Comparison of ENCODE assay signal across 6 cellular contexts in the genomic region with DNA sequence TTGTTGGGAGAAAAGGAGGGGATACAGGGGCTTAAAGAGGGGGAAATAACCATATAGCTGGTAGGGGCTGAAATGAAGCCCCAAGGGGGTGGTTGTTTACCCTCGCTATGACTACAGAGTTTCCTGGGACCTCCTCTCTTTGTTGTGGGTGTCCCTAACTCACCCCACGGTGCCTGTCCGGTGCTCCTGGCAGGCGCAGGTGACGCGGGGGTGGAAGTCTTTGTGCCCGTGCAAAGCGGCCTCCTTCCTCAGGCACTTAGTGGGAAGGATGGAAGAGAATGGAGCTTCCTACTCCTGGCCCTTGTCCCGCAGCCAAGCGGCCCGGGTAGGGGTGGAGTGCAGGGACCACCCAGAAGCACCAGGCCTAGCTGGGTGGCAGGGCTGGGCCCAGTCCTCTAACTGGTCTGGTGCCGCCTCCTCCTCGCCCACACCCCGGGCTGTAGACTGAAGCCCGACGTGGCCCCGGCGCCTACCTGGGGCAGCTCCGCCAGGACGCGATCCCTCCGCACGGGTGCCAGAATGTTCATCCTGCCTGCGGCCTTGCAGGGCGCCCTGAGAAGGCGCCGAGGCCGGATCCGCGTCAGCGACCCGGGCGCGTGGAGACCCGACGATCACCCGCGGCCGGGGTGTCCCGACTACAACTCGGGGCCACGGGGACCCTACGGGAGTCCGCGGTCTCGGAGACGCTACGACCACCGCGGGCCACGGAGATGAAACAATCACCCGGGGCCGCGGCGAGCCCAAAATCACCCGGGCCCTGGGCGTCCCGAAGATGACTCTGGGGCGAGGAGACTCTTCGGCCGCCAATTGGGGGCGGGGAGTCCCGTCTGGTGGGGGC. TPM values are rescaled to one million over a fixed set of nuclear protein-coding genes. Genes with fewer than 3 reads are reported as not detected.
DNase-seq lines count a peak whose midpoint lies in the region; ATAC-seq and TF ChIP-seq lines count a peak whose summit lies in the region.

No MANE protein-coding gene starts in this region.

- intact Hi-C loops in stomach (cut with DNase I; ENCODE audit: low total_unique reads): no loop called here

- no peak for TF ChIP-seq POLR2A in stomach (IDR thresholded peaks at IDR 0.05)

- peaks cover 0 to 14% (median 8%) of the 10 kb centered on the region in 3 donors for H3K27me3 ChIP-seq in stomach

- no peak for TF ChIP-seq CTCF in fibroblast of the aortic adventitia (IDR thresholded peaks at IDR 0.05; ENCODE audit: insufficient read depth, low read length)
- no peak for TF ChIP-seq CTCF in stomach (IDR thresholded peaks at IDR 0.05)

- DNase-seq in DMS79 treated with DMSO at 0.1 percent for 48 hours (lab: John Stamatoyannopoulos, UW) (peak; percentile 25), DMS79 (lab: John Stamatoyannopoulos, UW) (no peak), fibroblast of the aortic adventitia (ENCODE audit: low read depth) (peak; percentile 41), stomach (no peak), SHP77 (lab: John Stamatoyannopoulos, UW) (no peak)

- 11 to 21% (median 14%) methylated on average over 27 to 63 of the region's 63 CpGs for WGBS in stomach, 5 donors

- no peak for TF ChIP-seq EP300 in stomach (IDR thresholded peaks at IDR 0.05)

- no peak for ATAC-seq in GM19397 (IDR thresholded peaks at IDR 0.05; ENCODE audit: unreplicated experiment)

- H3K9me3 ChIP-seq in stomach: no peaks in the 10 kb centered on the region

- peak overlapping the region; percentile 99 for H3K4me3 ChIP-seq in fibroblast of the aortic adventitia (ENCODE audit: low read depth, low read length)
- peak overlapping the region; percentile 51 to 59 (median 55) for H3K4me3 ChIP-seq in stomach

- H3K27ac ChIP-seq in stomach: peak overlapping the region; percentile 63 to 94 (median 89)

- peaks cover 26 to 39% (median 34%) of the 10 kb centered on the region in 4 donors for H3K36me3 ChIP-seq in stomach

- peaks cover 42 to 67% (median 58%) of the 10 kb centered on the region in 4 donors for H3K4me1 ChIP-seq in stomach

RNA-seq across cellular contexts. Expression of gene RAB34, which starts 0.7 kb away (rescaled TPM):
- total RNA-seq in fibroblast of the aortic adventitia (ENCODE audit: low replicate concordance): 154 and 412 TPM in 2 replicates
- 100 to 1,000 TPM in 1 of 5 donors, 10 to 100 TPM in 4; 35.6 to 101 (median 95.5) TPM for total RNA-seq in stomach
- polyA plus RNA-seq in stomach: 10 to 100 TPM; 53.1 to 80.1 (median 70.6) TPM

RNA-seq across cellular contexts. Expression of gene RPL23A, which starts 2.8 kb away (rescaled TPM):
- total RNA-seq in fibroblast of the aortic adventitia (ENCODE audit: low replicate concordance) (322 and 1,093 TPM in 2 replicates), stomach (1,000 to 10,000 TPM in 1 of 5 donors, 100 to 1,000 TPM in 4; 221 to 1,205 (median 504) TPM)
- 1,000 to 10,000 TPM; 1,260 to 1,750 (median 1,417) TPM for polyA plus RNA-seq in stomach

RNA-seq across cellular contexts. Expression of gene PROCA1, which starts 5.3 kb away (rescaled TPM):
- total RNA-seq in fibroblast of the aortic adventitia (ENCODE audit: low replicate concordance): 0.49 and 1.5 TPM in 2 replicates
- 1 to 10 TPM in 1 of 5 donors, under 1 TPM in 2, not detected in 2; 0.14 to 5.3 (median 0.92) TPM for total RNA-seq in stomach
- 1 to 10 TPM; 2.3 to 5.8 (median 2.6) TPM for polyA plus RNA-seq in stomach

RNA-seq across cellular contexts. Expression of gene TLCD1, which starts 9.1 kb away (rescaled TPM):
- total RNA-seq in fibroblast of the aortic adventitia (ENCODE audit: low replicate concordance): 7.8 TPM in 1 of 2 replicates, not detected in the other
- total RNA-seq in stomach: 10 to 100 TPM in 2 of 5 donors, 1 to 10 TPM in 1, not detected in 2; 2.6 to 21.0 (median 11.7) TPM
- polyA plus RNA-seq in stomach: 10 to 100 TPM in 1 of 3 donors, 1 to 10 TPM in 2; 6.3 to 13.0 (median 8.2) TPM

RNA-seq across cellular contexts. Expression of gene NEK8, which starts 11.6 kb away (rescaled TPM):
- total RNA-seq in fibroblast of the aortic adventitia (ENCODE audit: low replicate concordance) (4.9 and 6.8 TPM in 2 replicates), stomach (10 to 100 TPM in 1 of 5 donors, 1 to 10 TPM in 3, not detected in 1; 2.8 to 17.8 (median 7.5) TPM)
- polyA plus RNA-seq in stomach: 1 to 10 TPM; 2.8 to 3.4 (median 3.1) TPM

Comparison
In these comparisons a context has a peak if more than half of its experiments do, and no peak if none do; other contexts are left out.
1. DNase-seq: peak in DMS79 treated with DMSO at 0.1 percent for 48 hours (single experiment) and fibroblast of the aortic adventitia (single experiment); none in DMS79 (single experiment), stomach (single experiment) and SHP77 (0 of 2).